27 cellular contexts compared by ENCODE assay signal in the genomic region with DNA sequence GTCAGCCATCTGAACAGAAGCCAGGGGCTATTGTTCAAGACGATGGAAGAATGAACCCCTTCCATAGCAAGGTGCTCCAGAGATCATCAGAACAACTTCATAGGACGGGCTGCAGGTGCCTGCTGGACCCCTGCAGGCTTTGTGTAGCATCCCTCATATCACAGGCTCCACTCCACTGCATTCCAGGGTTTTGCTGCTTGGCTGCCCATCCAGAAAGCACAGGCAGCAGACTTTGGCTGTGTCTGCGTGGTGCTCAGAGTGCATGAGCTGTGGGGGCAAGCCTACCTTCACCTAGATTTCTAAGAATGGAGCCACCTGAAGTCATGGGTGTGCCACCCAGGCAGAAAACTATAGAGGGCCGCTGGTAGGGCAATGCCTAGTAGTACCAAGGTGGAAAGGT.
"Had no signal": no experiment of that assay in that cellular context is flagged by ENCODE, and none has a peak within 500 bp of the region (broad histone marks: within the 10 kb centered on the region; RNA-seq: fewer than 3 reads in every experiment).

No MANE protein-coding gene starts in this region.

- H3K27me3 ChIP-seq: cardiac muscle cell had no signal

- H3K4me3 Mint-ChIP-seq: activated CD4-positive, alpha-beta memory T cell treated with anti-CD3 and anti-CD28 coated beads, Interleukin-2, amount 10 ng/mL, durations not matched to agents 7 days and 5 days; activated CD4-positive, alpha-beta T cell treated with anti-CD3 and anti-CD28 coated beads for 36 hours; activated CD8-positive, alpha-beta memory T cell treated with anti-CD3 and anti-CD28 coated beads, Interleukin-2, amount 10 ng/mL, durations not matched to agents 7 days and 5 days; activated naive CD4-positive, alpha-beta T cell treated with anti-CD3 and anti-CD28 coated beads, Interleukin-2, amount 10 ng/mL, durations not matched to agents 7 days and 5 days; activated naive CD8-positive, alpha-beta T cell had no signal

- H3K27ac Mint-ChIP-seq: activated CD4-positive, alpha-beta memory T cell treated with anti-CD3 and anti-CD28 coated beads, Interleukin-2, amount 10 ng/mL, durations not matched to agents 7 days and 5 days; activated CD4-positive, alpha-beta T cell treated with anti-CD3 and anti-CD28 coated beads for 36 hours; activated CD8-positive, alpha-beta memory T cell treated with anti-CD3 and anti-CD28 coated beads, Interleukin-2, amount 10 ng/mL, durations not matched to agents 7 days and 5 days; activated naive CD4-positive, alpha-beta T cell treated with anti-CD3 and anti-CD28 coated beads, Interleukin-2, amount 10 ng/mL, durations not matched to agents 7 days and 5 days; activated naive CD8-positive, alpha-beta T cell had no signal

- DNase-seq: activated CD4-positive, alpha-beta memory T cell treated with anti-CD3 and anti-CD28 coated beads, Interleukin-2, amount 10 ng/mL, durations not matched to agents 7 days and 5 days; activated CD4-positive, alpha-beta T cell treated with anti-CD3 and anti-CD28 coated beads for 36 hours; activated CD8-positive, alpha-beta memory T cell treated with anti-CD3 and anti-CD28 coated beads for 24 hours; activated CD8-positive, alpha-beta memory T cell treated with anti-CD3 and anti-CD28 coated beads, Interleukin-2, amount 10 ng/mL, durations not matched to agents 7 days and 5 days; activated CD8-positive, alpha-beta memory T cell treated with anti-CD3 and anti-CD28 coated beads, Interleukin-2, amount 50 U/mL, for 48 hours; activated effector memory CD4-positive, alpha-beta T cell treated with Interleukin-2 at 50 U/mL for 16 hours; activated naive CD4-positive, alpha-beta T cell treated with anti-CD3 and anti-CD28 coated beads, Interleukin-2, amount 10 ng/mL, durations not matched to agents 7 days and 5 days; activated T-cell treated with anti-CD3 and anti-CD28 coated beads, Interleukin-2, amount 50 U/mL, for 48 hours; amniotic stem cell; aorta; Kasumi-1; KG1; MM.1S; MV-4-11; NCI-H1092; NCI-H1436 treated with DMSO at 0.1 percent for 48 hours; NCI-H1694 treated with DMSO at 0.1 percent for 48 hours; NCI-H2029; NCI-H510A; NCI-H526; NCI-H748 treated with DMSO at 0.1 percent for 48 hours; NK-92 treated with Interleukin-12 subunit alpha and Interleukin-12 subunit beta, amount 100 ng/mL, for 24 hours; PC-9; Right ventricle myocardium superior; T1000 had no signal

- ATAC-seq: activated CD4-positive, alpha-beta T cell treated with anti-CD3 and anti-CD28 coated beads for 36 hours; activated CD8-positive, alpha-beta memory T cell treated with anti-CD3 and anti-CD28 coated beads, Interleukin-2, amount 10 ng/mL, durations not matched to agents 7 days and 5 days had no signal

- H2AFZ ChIP-seq: PC-9 had no signal

- H3K36me3 Mint-ChIP-seq: activated CD8-positive, alpha-beta memory T cell treated with anti-CD3 and anti-CD28 coated beads, Interleukin-2, amount 10 ng/mL, durations not matched to agents 7 days and 5 days; activated naive CD4-positive, alpha-beta T cell treated with anti-CD3 and anti-CD28 coated beads, Interleukin-2, amount 10 ng/mL, durations not matched to agents 7 days and 5 days; activated naive CD8-positive, alpha-beta T cell had no signal

- H3K27ac ChIP-seq: cardiac muscle cell, PC-9 had no signal

- H3K4me3 ChIP-seq: cardiac muscle cell, PC-9 had no signal

- H3K36me3 ChIP-seq: cardiac muscle cell had no signal

- H3K4me2 ChIP-seq: PC-9 had no signal

- H3K4me1 Mint-ChIP-seq: activated CD4-positive, alpha-beta memory T cell treated with anti-CD3 and anti-CD28 coated beads, Interleukin-2, amount 10 ng/mL, durations not matched to agents 7 days and 5 days; activated CD4-positive, alpha-beta T cell treated with anti-CD3 and anti-CD28 coated beads for 36 hours; activated CD8-positive, alpha-beta memory T cell treated with anti-CD3 and anti-CD28 coated beads, Interleukin-2, amount 10 ng/mL, durations not matched to agents 7 days and 5 days; activated naive CD4-positive, alpha-beta T cell treated with anti-CD3 and anti-CD28 coated beads, Interleukin-2, amount 10 ng/mL, durations not matched to agents 7 days and 5 days had no signal

- H3K9me3 Mint-ChIP-seq: activated CD4-positive, alpha-beta memory T cell treated with anti-CD3 and anti-CD28 coated beads, Interleukin-2, amount 10 ng/mL, durations not matched to agents 7 days and 5 days; activated naive CD4-positive, alpha-beta T cell treated with anti-CD3 and anti-CD28 coated beads, Interleukin-2, amount 10 ng/mL, durations not matched to agents 7 days and 5 days had no signal
